ENCODE assay signal across 34 cellular contexts in the genomic region with DNA sequence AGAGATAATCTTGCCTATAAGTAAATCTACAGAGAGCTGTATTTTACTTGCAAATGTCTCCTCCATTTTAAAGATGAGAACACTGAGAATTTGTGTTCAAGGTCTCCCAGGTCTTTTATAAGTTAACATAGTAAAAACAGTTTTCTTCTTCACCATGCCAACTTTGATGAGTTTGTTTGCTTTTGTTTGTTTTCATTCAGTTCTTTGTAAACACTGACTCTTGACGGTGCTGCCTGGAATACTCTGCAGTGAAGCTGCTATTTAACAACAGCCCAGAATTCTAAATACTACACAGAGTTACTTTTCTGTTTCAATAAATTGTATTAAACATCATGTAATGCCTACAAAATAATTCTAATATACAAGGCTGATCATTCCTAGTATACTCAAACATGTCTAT.
"Had no signal": no experiment of that assay in that cellular context is flagged by ENCODE, and none has a peak within 500 bp of the region (broad histone marks: within the 10 kb centered on the region; RNA-seq: fewer than 3 reads in every experiment).

No MANE protein-coding gene starts in this region.

- H3K4me1 ChIP-seq: foreskin keratinocyte, prostate gland had no signal

- H3K27ac ChIP-seq: body of pancreas, coronary artery, foreskin keratinocyte, tibial nerve, WERI-Rb-1 had no signal

- ATAC-seq: activated CD4-positive, CD25-positive, alpha-beta regulatory T cell treated with anti-CD3 and anti-CD28 coated beads, Interleukin-2, amount 50 U/mL, for 24 hours; body of pancreas; foreskin keratinocyte; heart left ventricle; natural killer cell treated with Interleukin-12 subunit alpha and Interleukin-12 subunit beta and Interleukin-15 and Interleukin-18, amount 100 ng/mL, for 72 hours; stimulated activated naive B cell treated with anti-CD40 and anti-IgM and Interleukin-4, amounts not matched to agents 10 μg/mL and 1 μg/mL and 100 μg/mL, for 72 hours had no signal

- FAIRE-seq: small intestine, TTC549, urothelium cell line had no signal

- H3K4me3 Mint-ChIP-seq: activated naive CD4-positive, alpha-beta T cell treated with anti-CD3 and anti-CD28 coated beads for 36 hours; activated naive CD8-positive, alpha-beta T cell treated with anti-CD3 and anti-CD28 coated beads for 36 hours; activated T-helper 1 cell treated with anti-CD3 and anti-CD28 coated beads, Interleukin-12 subunit alpha, Interleukin-12 subunit beta, Interleukin-2, Interleukin-4 antibody, amounts not matched to agents 30 ng/mL and 10 ng/mL and 1 ng/mL, durations not matched to agents 14 hours and 24 hours and 36 hours; immature natural killer cell; natural killer cell treated with Interleukin-12 subunit alpha and Interleukin-12 subunit beta and Interleukin-15 and Interleukin-18, amount 100 ng/mL, for 72 hours; stimulated activated naive B cell treated with anti-CD40 and anti-IgM and Interleukin-4, amounts not matched to agents 10 μg/mL and 1 μg/mL and 100 μg/mL, for 72 hours; T-helper 1 cell treated with Interleukin-12 subunit alpha and Interleukin-12 subunit beta and Interleukin-4 antibody, amounts not matched to agents 30 μg/mL and 1 μg/mL, for 36 hours had no signal

- H3K4me3 ChIP-seq: adrenal gland, body of pancreas, coronary artery, heart left ventricle, lung, mucosa of descending colon, prostate gland, sigmoid colon, tibial nerve had no signal

- H3K27me3 Mint-ChIP-seq: activated naive CD8-positive, alpha-beta T cell treated with anti-CD3 and anti-CD28 coated beads for 36 hours; natural killer cell treated with Interleukin-12 subunit alpha and Interleukin-12 subunit beta and Interleukin-15 and Interleukin-18, amount 100 ng/mL, for 72 hours; stimulated activated naive B cell treated with anti-CD40 and anti-IgM and Interleukin-4, amounts not matched to agents 10 μg/mL and 1 μg/mL and 100 μg/mL, for 72 hours had no signal

- DNase-seq: activated CD4-positive, alpha-beta T cell treated with anti-CD3 and anti-CD28 coated beads for 48 hours; activated CD4-positive, alpha-beta T cell treated with anti-CD3 and anti-CD28 coated beads, Interleukin-2, amount 50 U/mL, for 48 hours; activated CD8-positive, alpha-beta memory T cell treated with anti-CD3 and anti-CD28 coated beads, Interleukin-2, amount 50 U/mL, for 4 hours; activated effector memory CD4-positive, alpha-beta T cell treated with anti-CD3 and anti-CD28 coated beads, Interleukin-2, amount 50 U/mL, for 16 hours; activated naive CD4-positive, alpha-beta T cell treated with anti-CD3 and anti-CD28 coated beads for 36 hours; activated naive CD8-positive, alpha-beta T cell treated with anti-CD3 and anti-CD28 coated beads for 36 hours; activated T-cell treated with anti-CD3 and anti-CD28 coated beads, Interleukin-2, amount 50 U/mL, for 1 hour; adrenal gland; aorta; body of pancreas; dorsolateral prefrontal cortex; effector memory CD4-positive, alpha-beta T cell; foreskin keratinocyte; heart left ventricle; hypothalamus; immature natural killer cell; mucosa of descending colon; retina; sigmoid colon; stimulated activated CD4-positive, alpha-beta T cell treated with anti-CD3 and anti-CD28 coated beads, Interleukin-1b, Interleukin-23, amount 100 ng/mL, for 48 hours; stimulated activated naive B cell treated with anti-CD40 and anti-IgM and Interleukin-4, amounts not matched to agents 10 μg/mL and 1 μg/mL and 100 μg/mL, for 72 hours; T-helper 9 cell; WERI-Rb-1 had no signal

- H3K4me1 Mint-ChIP-seq: activated naive CD8-positive, alpha-beta T cell treated with anti-CD3 and anti-CD28 coated beads for 36 hours; immature natural killer cell had no signal

- H3K27me3 ChIP-seq: adrenal gland, body of pancreas, dorsolateral prefrontal cortex, foreskin keratinocyte, heart left ventricle, sigmoid colon, tibial nerve had no signal

- H3K27ac Mint-ChIP-seq: activated naive CD4-positive, alpha-beta T cell treated with anti-CD3 and anti-CD28 coated beads for 36 hours; activated naive CD8-positive, alpha-beta T cell treated with anti-CD3 and anti-CD28 coated beads for 36 hours; activated T-helper 1 cell treated with anti-CD3 and anti-CD28 coated beads, Interleukin-12 subunit alpha, Interleukin-12 subunit beta, Interleukin-2, Interleukin-4 antibody, amounts not matched to agents 30 ng/mL and 10 ng/mL and 1 ng/mL, durations not matched to agents 14 hours and 24 hours and 36 hours; immature natural killer cell; natural killer cell treated with Interleukin-12 subunit alpha and Interleukin-12 subunit beta and Interleukin-15 and Interleukin-18, amount 100 ng/mL, for 72 hours; stimulated activated naive B cell treated with anti-CD40 and anti-IgM and Interleukin-4, amounts not matched to agents 10 μg/mL and 1 μg/mL and 100 μg/mL, for 72 hours; T-helper 1 cell treated with Interleukin-12 subunit alpha and Interleukin-12 subunit beta and Interleukin-4 antibody, amounts not matched to agents 30 μg/mL and 1 μg/mL, for 36 hours had no signal

- H3K9me3 ChIP-seq: adrenal gland, body of pancreas, heart left ventricle, mucosa of descending colon, prostate gland, sigmoid colon, tibial nerve had no signal

- H3K9me3 Mint-ChIP-seq: activated naive CD4-positive, alpha-beta T cell treated with anti-CD3 and anti-CD28 coated beads for 36 hours; activated naive CD8-positive, alpha-beta T cell treated with anti-CD3 and anti-CD28 coated beads for 36 hours; activated T-helper 1 cell treated with anti-CD3 and anti-CD28 coated beads, Interleukin-12 subunit alpha, Interleukin-12 subunit beta, Interleukin-2, Interleukin-4 antibody, amounts not matched to agents 30 ng/mL and 10 ng/mL and 1 ng/mL, durations not matched to agents 14 hours and 24 hours and 36 hours; immature natural killer cell; natural killer cell treated with Interleukin-12 subunit alpha and Interleukin-12 subunit beta and Interleukin-15 and Interleukin-18, amount 100 ng/mL, for 72 hours; stimulated activated naive B cell treated with anti-CD40 and anti-IgM and Interleukin-4, amounts not matched to agents 10 μg/mL and 1 μg/mL and 100 μg/mL, for 72 hours; T-helper 1 cell treated with Interleukin-12 subunit alpha and Interleukin-12 subunit beta and Interleukin-4 antibody, amounts not matched to agents 30 μg/mL and 1 μg/mL, for 36 hours had no signal
